ENCODE assay signal across 8 cellular contexts in genomic region chr14:65156568-65157366, GRCh38. TPM values are rescaled to one million over a fixed set of nuclear protein-coding genes. Genes with fewer than 3 reads are reported as not detected.
DNase-seq lines count a peak whose midpoint lies in the region; ATAC-seq and TF ChIP-seq lines count a peak whose summit lies in the region.

No MANE protein-coding gene starts in this region.

- no peak overlapping the region for H3K27ac ChIP-seq in KMS-11
- peak overlapping the region; percentile 60 to 87 (median 86) for H3K27ac ChIP-seq in esophagus squamous epithelium
- H3K27ac ChIP-seq in gastrocnemius medialis = peak overlapping the region; percentile 55 to 80 (median 66)

- no peaks in the 10 kb centered on the region for H3K36me3 Mint-ChIP-seq in Calu3 (ENCODE audit: insufficient read depth, unreplicated experiment)

- H2AFZ ChIP-seq in KMS-11 (ENCODE audit: low read depth) = no peak overlapping the region

- no peaks in the 10 kb centered on the region for H3K27me3 Mint-ChIP-seq in Calu3 (ENCODE audit: unreplicated experiment)

- WGBS in esophagus squamous epithelium, 2 donors = 44 to 46% methylated on average over 8 to 15 of the region's 15 CpGs

- peaks cover 23% of the 10 kb centered on the region for H3K4me1 ChIP-seq in KMS-11 (ENCODE audit: low read depth, poor library complexity, severe bottlenecking)
- peaks cover 6 to 21% (median 12%) of the 10 kb centered on the region in 3 donors for H3K4me1 ChIP-seq in esophagus squamous epithelium
- peaks cover 4 to 8% of the 10 kb centered on the region in 2 donors for H3K4me1 ChIP-seq in gastrocnemius medialis

- intact Hi-C loops in esophagus squamous epithelium (cut with DNase I) = no loop called here
- intact Hi-C loops in gastrocnemius medialis (cut with DNase I; ENCODE audit: low total_unique reads) = loop anchor here (2.0 kb wide), 1 partner anchor 170 kb away; the partner anchor contains the start of gene FNTB
- intact Hi-C loops in Calu3 (cut with micrococcal nuclease; ENCODE audit: unreplicated experiment) = no loop called here

- ATAC-seq in GM21447 (IDR thresholded peaks at IDR 0.05; ENCODE audit: unreplicated experiment) (peak; percentile 50), gastrocnemius medialis (peak; percentile 75 to 91)

- H3K27ac Mint-ChIP-seq in Calu3 (ENCODE audit: unreplicated experiment) = no peak overlapping the region

- H3K9me3 ChIP-seq in esophagus squamous epithelium (no peaks in the 10 kb centered on the region), gastrocnemius medialis (no peaks in the 10 kb centered on the region)

- in situ Hi-C loops in gastrocnemius medialis (cut with MboI; ENCODE audit: low sequenced_read_pairs in 4 of 4) = loop anchor here in 1 of 4 donors (25.0 kb wide), 2 partner anchors 681 to 806 kb away; no protein-coding TSS in a partner anchor

- H3K4me2 ChIP-seq in KMS-11 = peak overlapping the region; percentile 68

- no peaks in the 10 kb centered on the region for H3K79me2 ChIP-seq in KMS-11 (ENCODE audit: insufficient read depth, low read depth)

- H3K4me3 Mint-ChIP-seq in Calu3 (ENCODE audit: low read depth, unreplicated experiment) = no peak overlapping the region

- H3K4me3 ChIP-seq in KMS-11 (IDR thresholded peaks at IDR 0.05; ENCODE audit: insufficient read depth, low read depth, low read length) (no peak overlapping the region), esophagus squamous epithelium (peak overlapping the region in 3 of 4 donors; percentile 20 to 49 (median 26)), gastrocnemius medialis (peak overlapping the region in 1 of 4 donors; percentile 9)

- peak; percentile 84 for DNase-seq in AG20443 (ENCODE audit: low spot score)
- DNase-seq in esophagus squamous epithelium (lab: John Stamatoyannopoulos, UW) = no peak
- peak; percentile 14 to 44 for DNase-seq in gastrocnemius medialis
- DNase-seq in COR-L47 (lab: John Stamatoyannopoulos, UW) = no peak
- DNase-seq in NK-92 treated with Interleukin-12 subunit alpha and Interleukin-12 subunit beta, amount 100 ng/mL, for 24 hours (lab: John Stamatoyannopoulos, UW) = no peak
- no peak for DNase-seq in Calu3

- peaks cover 18% of the 10 kb centered on the region for H3K27me3 ChIP-seq in KMS-11 (ENCODE audit: insufficient read depth, low read depth)
- no peaks in the 10 kb centered on the region for H3K27me3 ChIP-seq in esophagus squamous epithelium
- H3K27me3 ChIP-seq in gastrocnemius medialis = no peaks in the 10 kb centered on the region

- CTCF ChIA-PET in Calu3 (lab: Charles Lee) = interaction anchor here (0.7 kb wide), 1 partner anchor 257 kb away, joined by 5 read pairs; no protein-coding TSS in a partner anchor

- H3K9me3 Mint-ChIP-seq in Calu3 (ENCODE audit: low read depth, unreplicated experiment) = no peaks in the 10 kb centered on the region

- TF ChIP-seq CTCF in KMS-11 (conservative IDR thresholded peaks at IDR 0.05; ENCODE audit: low read depth, low read length) (no peak), esophagus squamous epithelium (IDR thresholded peaks at IDR 0.05) (no peak), gastrocnemius medialis (IDR thresholded peaks at IDR 0.05 in 4 of 5, conservative IDR thresholded peaks at IDR 0.05 in 1 of 5) (no peak), Calu3 (IDR thresholded peaks at IDR 0.05; ENCODE audit: unreplicated experiment) (no peak)

- H3K4me1 Mint-ChIP-seq in Calu3 (ENCODE audit: low read depth, unreplicated experiment) = peaks cover under 1% of the 10 kb centered on the region

- no peak for TF ChIP-seq POLR2A in esophagus squamous epithelium (IDR thresholded peaks at IDR 0.05)
- no peak for TF ChIP-seq POLR2A in gastrocnemius medialis (IDR thresholded peaks at IDR 0.05)

- no peak overlapping the region for H3K9ac ChIP-seq in KMS-11

- H4K20me1 ChIP-seq in KMS-11 (ENCODE audit: insufficient read depth) = no peaks in the 10 kb centered on the region

- BruUV-seq in Calu3 (replicated peaks; lab: Mats Ljungman, UMichigan) = no TSS peak

- H3K36me3 ChIP-seq in KMS-11 (ENCODE audit: insufficient read depth) = no peaks in the 10 kb centered on the region
- no peaks in the 10 kb centered on the region for H3K36me3 ChIP-seq in esophagus squamous epithelium
- no peaks in the 10 kb centered on the region for H3K36me3 ChIP-seq in gastrocnemius medialis

RNA-seq across cellular contexts. Expression of gene MAX, which starts 54.5 kb away (rescaled TPM):
- total RNA-seq in esophagus squamous epithelium (10 to 100 TPM; 45.3 to 88.7 (median 46.3) TPM), gastrocnemius medialis (10 to 100 TPM; 27.5 to 50.0 (median 37.2) TPM), Calu3 (2022) (83.6 and 85.2 TPM in 2 replicates)

Comparison
In these comparisons a context has a peak if more than half of its experiments do, and no peak if none do; other contexts are left out.
1. DNase-seq: peak in AG20443 (single experiment) and gastrocnemius medialis (2 of 2); none in esophagus squamous epithelium (single experiment), COR-L47 (single experiment), NK-92 treated with Interleukin-12 subunit alpha and Interleukin-12 subunit beta, amount 100 ng/mL, for 24 hours (single experiment) and Calu3 (single experiment).